ENCODE assay signal across 8 cellular contexts in the genomic region with DNA sequence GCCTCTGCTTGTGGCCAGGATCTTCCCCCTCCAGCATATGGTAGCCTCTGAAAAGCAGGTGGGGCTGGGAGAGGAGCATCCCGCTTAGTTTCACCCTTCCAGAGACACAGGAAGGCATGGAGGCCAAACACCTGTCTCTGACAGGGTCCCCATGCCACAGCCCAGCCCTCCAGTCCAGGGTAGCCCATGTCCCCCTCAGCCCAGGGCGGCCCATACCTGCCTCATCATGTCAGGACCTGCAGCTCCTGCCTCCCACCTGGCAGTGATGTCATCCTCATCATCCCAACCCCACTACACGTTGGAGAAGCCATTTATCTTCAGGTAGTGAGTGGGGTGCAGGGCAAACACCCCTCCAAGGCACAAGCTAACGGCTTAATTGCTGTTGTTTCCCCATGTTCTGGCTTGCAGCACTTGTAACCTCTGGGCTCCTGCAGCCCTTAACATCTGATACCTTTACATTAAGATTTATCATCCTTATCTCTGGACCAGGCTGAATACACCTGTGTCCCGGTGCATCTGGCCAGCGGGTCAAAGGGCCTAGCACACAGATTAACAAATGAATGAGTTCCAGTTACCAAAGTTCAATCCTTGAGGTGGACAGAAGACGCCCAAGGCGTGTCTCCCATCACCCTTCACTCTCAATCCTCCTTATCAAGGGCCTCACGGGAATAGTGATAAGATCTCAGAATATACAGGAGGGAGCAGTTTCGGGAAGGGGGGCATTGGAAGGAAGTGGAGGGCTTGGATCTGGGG. TPM values are rescaled to one million over a fixed set of nuclear protein-coding genes. Genes with fewer than 3 reads are reported as not detected.
DNase-seq lines count a peak whose midpoint lies in the region; ATAC-seq, FAIRE-seq and TF ChIP-seq lines count a peak whose summit lies in the region.

No MANE protein-coding gene starts in this region.

- peaks cover 0 to 9% (median 4%) of the 10 kb centered on the region in 5 experiments for H3K9me3 Mint-ChIP-seq in brain
- peaks cover 18% of the 10 kb centered on the region for H3K9me3 Mint-ChIP-seq in mesothelial cell of epicardium

- peak overlapping the region; percentile 58 to 78 for H3K27ac ChIP-seq in A549

- no peak for TF ChIP-seq EP300 in A549 (IDR thresholded peaks at IDR 0.05)

- FAIRE-seq in A549 (lab: Jason Lieb, UNC) = no peak

- peak overlapping the region; percentile 89 to 97 (median 95) for H3K27ac Mint-ChIP-seq in brain
- H3K27ac Mint-ChIP-seq in mesothelial cell of epicardium = peak overlapping the region; percentile 76

- no peak for TF ChIP-seq CTCF in A549 (IDR thresholded peaks at IDR 0.05)
- TF ChIP-seq CTCF in HFF-Myc (IDR thresholded peaks at IDR 0.05; ENCODE audit: low read depth, low read length, missing control alignments) = no peak
- TF ChIP-seq CTCF in brain (conservative IDR thresholded peaks at IDR 0.05) = no peak
- no peak for TF ChIP-seq CTCF in mesothelial cell of epicardium (IDR thresholded peaks at IDR 0.05; ENCODE audit: unreplicated experiment)

- CTCF ChIA-PET in A549 (lab: Yijun Ruan, JAX) = interaction anchor here (0.7 kb wide), 1 partner anchor 435 kb away, joined by 3 read pairs; no protein-coding TSS in a partner anchor

- H3K36me3 Mint-ChIP-seq in brain (peaks cover 24% of the 10 kb centered on the region), mesothelial cell of epicardium (peaks cover 9% of the 10 kb centered on the region)

- H3K4me3 ChIP-seq in A549 (peak overlapping the region; percentile 68), HFF-Myc (replicated peaks; ENCODE audit: low read depth, low read length) (peak overlapping the region; percentile 68)

- WGBS in A549 (ENCODE audit: missing lambda C conversion rate) = 52% methylated on average over 10 of the region's 10 CpGs

- peak overlapping the region; percentile 78 for H3K4me2 ChIP-seq in A549

- H3K9me3 ChIP-seq in A549 = peaks cover 60% of the 10 kb centered on the region

- POLR2A ChIA-PET in A549 (lab: Yijun Ruan, JAX) = no interaction called here

- no peak for TF ChIP-seq RAD21 in A549 (conservative IDR thresholded peaks at IDR 0.05 in 1 of 2, IDR thresholded peaks at IDR 0.05 in 1 of 2)

- no peak; a peak in 1 of 6 replicates for ATAC-seq in A549

- no peak for DNase-seq in A549 (ENCODE audit: low read depth in 1 of 2, low spot score in 1 of 2)
- DNase-seq in HFF-Myc (ENCODE audit: extremely low read depth, low read depth) = no peak
- DNase-seq in mesothelial cell of epicardium (ENCODE audit: low spot score in 2 of 2, unreplicated experiment in 2 of 2) = no peak
- DNase-seq in COLO829 (ENCODE audit: low spot score) = no peak
- no peak for DNase-seq in NCI-H187 (lab: John Stamatoyannopoulos, UW)
- no peak for DNase-seq in GM19238 (ENCODE audit: insufficient read length, low spot score)
- no peak for DNase-seq in activated effector memory CD4-positive, alpha-beta T cell treated with anti-CD3 and anti-CD28 coated beads, Interleukin-2, amount 50 U/mL, for 16 hours

- H3K4me1 ChIP-seq in A549 = 0 out of 3 replicates have a peak, but pooled peaks cover 3% of the 10 kb centered on the region

- no peak for TF ChIP-seq POLR2A in A549 (IDR thresholded peaks at IDR 0.05; ENCODE audit: low read length)

- peaks cover 31% of the 10 kb centered on the region for H3K4me1 Mint-ChIP-seq in brain
- peaks cover 20% of the 10 kb centered on the region for H3K4me1 Mint-ChIP-seq in mesothelial cell of epicardium

- H3K27me3 Mint-ChIP-seq in brain (peaks cover 22% of the 10 kb centered on the region), mesothelial cell of epicardium (ENCODE audit: low read depth) (no peaks in the 10 kb centered on the region)

- peak overlapping the region; percentile 89 to 94 (median 90) for H3K4me3 Mint-ChIP-seq in brain
- H3K4me3 Mint-ChIP-seq in mesothelial cell of epicardium = peak overlapping the region; percentile 82

TF ChIP-seq in A549, 52 proteins besides CTCF, POLR2A, EP300 and RAD21 (continues in another document):
- TF ChIP-seq FOSL2 (IDR thresholded peaks at IDR 0.05) = no peak
- TF ChIP-seq FOSL2 (CRISPR knock-in tag; IDR thresholded peaks at IDR 0.05) = no peak
- TF ChIP-seq TFCP2L1 (CRISPR knock-in tag; IDR thresholded peaks at IDR 0.05) = no peak
- TF ChIP-seq HOXB13 (CRISPR knock-in tag; IDR thresholded peaks at IDR 0.05; ENCODE audit: low read depth) = no peak
- no peak for TF ChIP-seq EHF (CRISPR knock-in tag; IDR thresholded peaks at IDR 0.05)
- TF ChIP-seq, protein P1, sequence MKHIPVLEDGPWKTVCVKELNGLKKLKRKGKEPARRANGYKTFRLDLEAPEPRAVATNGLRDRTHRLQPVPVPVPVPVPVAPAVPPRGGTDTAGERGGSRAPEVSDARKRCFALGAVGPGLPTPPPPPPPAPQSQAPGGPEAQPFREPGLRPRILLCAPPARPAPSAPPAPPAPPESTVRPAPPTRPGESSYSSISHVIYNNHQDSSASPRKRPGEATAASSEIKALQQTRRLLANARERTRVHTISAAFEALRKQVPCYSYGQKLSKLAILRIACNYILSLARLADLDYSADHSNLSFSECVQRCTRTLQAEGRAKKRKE (CRISPR knock-in tag; IDR thresholded peaks at IDR 0.05; ENCODE audit: low read depth) = no peak
- TF ChIP-seq E2F6 (IDR thresholded peaks at IDR 0.05; ENCODE audit: borderline replicate concordance, low read depth) = no peak
- no peak for TF ChIP-seq CEBPB (IDR thresholded peaks at IDR 0.05)
- TF ChIP-seq HES2 (IDR thresholded peaks at IDR 0.05) = no peak
- TF ChIP-seq, protein P2, sequence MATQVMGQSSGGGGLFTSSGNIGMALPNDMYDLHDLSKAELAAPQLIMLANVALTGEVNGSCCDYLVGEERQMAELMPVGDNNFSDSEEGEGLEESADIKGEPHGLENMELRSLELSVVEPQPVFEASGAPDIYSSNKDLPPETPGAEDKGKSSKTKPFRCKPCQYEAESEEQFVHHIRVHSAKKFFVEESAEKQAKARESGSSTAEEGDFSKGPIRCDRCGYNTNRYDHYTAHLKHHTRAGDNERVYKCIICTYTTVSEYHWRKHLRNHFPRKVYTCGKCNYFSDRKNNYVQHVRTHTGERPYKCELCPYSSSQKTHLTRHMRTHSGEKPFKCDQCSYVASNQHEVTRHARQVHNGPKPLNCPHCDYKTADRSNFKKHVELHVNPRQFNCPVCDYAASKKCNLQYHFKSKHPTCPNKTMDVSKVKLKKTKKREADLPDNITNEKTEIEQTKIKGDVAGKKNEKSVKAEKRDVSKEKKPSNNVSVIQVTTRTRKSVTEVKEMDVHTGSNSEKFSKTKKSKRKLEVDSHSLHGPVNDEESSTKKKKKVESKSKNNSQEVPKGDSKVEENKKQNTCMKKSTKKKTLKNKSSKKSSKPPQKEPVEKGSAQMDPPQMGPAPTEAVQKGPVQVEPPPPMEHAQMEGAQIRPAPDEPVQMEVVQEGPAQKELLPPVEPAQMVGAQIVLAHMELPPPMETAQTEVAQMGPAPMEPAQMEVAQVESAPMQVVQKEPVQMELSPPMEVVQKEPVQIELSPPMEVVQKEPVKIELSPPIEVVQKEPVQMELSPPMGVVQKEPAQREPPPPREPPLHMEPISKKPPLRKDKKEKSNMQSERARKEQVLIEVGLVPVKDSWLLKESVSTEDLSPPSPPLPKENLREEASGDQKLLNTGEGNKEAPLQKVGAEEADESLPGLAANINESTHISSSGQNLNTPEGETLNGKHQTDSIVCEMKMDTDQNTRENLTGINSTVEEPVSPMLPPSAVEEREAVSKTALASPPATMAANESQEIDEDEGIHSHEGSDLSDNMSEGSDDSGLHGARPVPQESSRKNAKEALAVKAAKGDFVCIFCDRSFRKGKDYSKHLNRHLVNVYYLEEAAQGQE (IDR thresholded peaks at IDR 0.05) = no peak
- TF ChIP-seq ESRRA (IDR thresholded peaks at IDR 0.05; ENCODE audit: borderline replicate concordance, low read length) = no peak

RNA-seq across cellular contexts. Expression of gene ZNF175, which starts 22.2 kb away (rescaled TPM):
- polyA plus RNA-seq in A549 (2011; rRNA removed) (6.4 and 7.5 TPM in 2 replicates), A549 (2017; fragmentation: RNase III; extraction: RNeasy Plus Mini Kit Qiagen cat#74134 plus additional on column Dnase treatment) (2.9 to 3.8 TPM (median 3.3 TPM) in 3 replicates), brain (ENCODE audit: insufficient read depth, low read depth, low replicate concordance) (4.9 TPM)
- polyA plus RNA-seq in A549 (2012; cell fraction: cytosol; rRNA removed) = 1.3 and 1.7 TPM in 2 replicates
- 2.2 and 3.7 TPM in 2 replicates for polyA plus RNA-seq in A549 (2012; cell fraction: nucleus; rRNA removed)
- 7.5 and 7.7 TPM in 2 replicates for polyA minus RNA-seq in A549 (2011; rRNA and poly(A)+ RNA removed)
- 12.2 to 15.2 TPM (median 13.5 TPM) in 3 replicates for total RNA-seq in mesothelial cell of epicardium

RNA-seq across cellular contexts. Expression of gene SIGLEC5, which starts 36.9 kb away (rescaled TPM):
- not detected in 2 replicates for polyA plus RNA-seq in A549 (2011; rRNA removed)
- polyA plus RNA-seq in A549 (2012; cell fraction: cytosol; rRNA removed) = not detected in 2 replicates
- not detected in 2 replicates for polyA plus RNA-seq in A549 (2012; cell fraction: nucleus; rRNA removed)
- not detected in 3 replicates for polyA plus RNA-seq in A549 (2017; fragmentation: RNase III; extraction: RNeasy Plus Mini Kit Qiagen cat#74134 plus additional on column Dnase treatment)
- polyA minus RNA-seq in A549 (2011; rRNA and poly(A)+ RNA removed) = not detected in 2 replicates
- 0.44 TPM for polyA plus RNA-seq in brain (ENCODE audit: insufficient read depth, low read depth, low replicate concordance)
- total RNA-seq in mesothelial cell of epicardium = not detected in 3 replicates

RNA-seq across cellular contexts. Expression of gene SIGLEC14, which starts 53.3 kb away (rescaled TPM):
- polyA plus RNA-seq in A549 (2011; rRNA removed) (0.03 TPM in 1 of 2 replicates, not detected in the other), A549 (2017; fragmentation: RNase III; extraction: RNeasy Plus Mini Kit Qiagen cat#74134 plus additional on column Dnase treatment) (not detected in 3 replicates), brain (ENCODE audit: insufficient read depth, low read depth, low replicate concordance) (0.34 TPM)
- 0.04 TPM in 1 of 2 replicates, not detected in the other for polyA plus RNA-seq in A549 (2012; cell fraction: cytosol; rRNA removed)
- polyA plus RNA-seq in A549 (2012; cell fraction: nucleus; rRNA removed) = 0.04 TPM in 2 replicates
- polyA minus RNA-seq in A549 (2011; rRNA and poly(A)+ RNA removed) = not detected in 2 replicates
- not detected in 3 replicates for total RNA-seq in mesothelial cell of epicardium
